18 cellular contexts compared by ENCODE assay signal in genomic region chr10:88156341-88156740, GRCh38.
DNase-seq lines count a peak whose midpoint lies in the region; ATAC-seq lines count a peak whose summit lies in the region.
"Had no signal": no experiment of that assay in that cellular context is flagged by ENCODE, and none has a peak within 500 bp of the region (broad histone marks: within the 10 kb centered on the region; RNA-seq: fewer than 3 reads in every experiment).

No MANE protein-coding gene starts in this region.

- H2AFZ ChIP-seq in ACC112 (ENCODE audit: low read length, unreplicated experiment), result peak overlapping the region; percentile 39

- H3K36me3 ChIP-seq in ACC112 (ENCODE audit: insufficient read depth, low read length), result 0 out of 2 replicates have a peak, but pooled peaks cover 3% of the 10 kb centered on the region

- no peak overlapping the region; the same call in 1 of the 2 replicates for H3K4me3 ChIP-seq in ACC112 (ENCODE audit: low read depth, low read length)

- peaks cover 68% of the 10 kb centered on the region for H3K4me1 ChIP-seq in ACC112 (ENCODE audit: control insufficient read depth, insufficient read depth, low read length, unreplicated experiment)
- H3K4me1 ChIP-seq: Caco-2 had no signal

- H3K27me3 ChIP-seq in ACC112 (ENCODE audit: insufficient read depth, low read length), result no peaks in the 10 kb centered on the region

- ATAC-seq in HG03175 (IDR thresholded peaks at IDR 0.05; ENCODE audit: unreplicated experiment), result no peak
- no peak for ATAC-seq in GM21825 (IDR thresholded peaks at IDR 0.05; ENCODE audit: unreplicated experiment)
- ATAC-seq: activated CD8-positive, alpha-beta T cell treated with anti-CD3 and anti-CD28 coated beads for 36 hours; activated T-helper 17 cell treated with anti-CD3 and anti-CD28 coated beads, Interleukin-2, amount 50 U/mL, for 72 hours; HCT116; HepG2; natural killer cell treated with Interleukin-12 subunit alpha and Interleukin-12 subunit beta and Interleukin-15 and Interleukin-18, amount 100 ng/mL, for 72 hours; stimulated activated naive CD8-positive, alpha-beta T cell treated with anti-CD3 and anti-CD28 coated beads, Interleukin-15, Interleukin-2, amounts not matched to agents 100 U/mL and 50 U/mL, for 24 hours had no signal

- DNase-seq in HCEC 1CT (peak; percentile 92), amniotic epithelial cell (ENCODE audit: low read depth) (peak; percentile 71), iris pigment epithelial cell (ENCODE audit: low read depth) (peak; percentile 85), NOMO-1 treated with DMSO at 0.1 percent for 48 hours (lab: John Stamatoyannopoulos, UW; ENCODE audit: unreplicated experiment) (no peak), amniotic stem cell (lab: John Stamatoyannopoulos, UW) (no peak)
- DNase-seq: activated CD8-positive, alpha-beta T cell treated with anti-CD3 and anti-CD28 coated beads for 36 hours; Caco-2; NCI-H2029; NCI-H510A treated with DMSO at 0.1 percent for 48 hours; OCI-M1; stimulated activated naive CD8-positive, alpha-beta T cell treated with anti-CD3 and anti-CD28 coated beads, Interleukin-15, Interleukin-2, amounts not matched to agents 100 U/mL and 50 U/mL, for 24 hours had no signal

- H3K27ac ChIP-seq in ACC112 (ENCODE audit: low read depth, low read length), result peak overlapping the region; percentile 83

- H3K79me2 ChIP-seq in ACC112 (ENCODE audit: control insufficient read depth, insufficient read depth, low read length, unreplicated experiment), result no peaks in the 10 kb centered on the region

Comparison
In these comparisons a context has a peak if more than half of its experiments do, and no peak if none do; other contexts are left out.
1. DNase-seq: peak in HCEC 1CT (single experiment), amniotic epithelial cell (single experiment) and iris pigment epithelial cell (single experiment); none in NOMO-1 treated with DMSO at 0.1 percent for 48 hours (single experiment) and amniotic stem cell (single experiment).